12 cellular contexts compared by ENCODE assay signal in the genomic region with DNA sequence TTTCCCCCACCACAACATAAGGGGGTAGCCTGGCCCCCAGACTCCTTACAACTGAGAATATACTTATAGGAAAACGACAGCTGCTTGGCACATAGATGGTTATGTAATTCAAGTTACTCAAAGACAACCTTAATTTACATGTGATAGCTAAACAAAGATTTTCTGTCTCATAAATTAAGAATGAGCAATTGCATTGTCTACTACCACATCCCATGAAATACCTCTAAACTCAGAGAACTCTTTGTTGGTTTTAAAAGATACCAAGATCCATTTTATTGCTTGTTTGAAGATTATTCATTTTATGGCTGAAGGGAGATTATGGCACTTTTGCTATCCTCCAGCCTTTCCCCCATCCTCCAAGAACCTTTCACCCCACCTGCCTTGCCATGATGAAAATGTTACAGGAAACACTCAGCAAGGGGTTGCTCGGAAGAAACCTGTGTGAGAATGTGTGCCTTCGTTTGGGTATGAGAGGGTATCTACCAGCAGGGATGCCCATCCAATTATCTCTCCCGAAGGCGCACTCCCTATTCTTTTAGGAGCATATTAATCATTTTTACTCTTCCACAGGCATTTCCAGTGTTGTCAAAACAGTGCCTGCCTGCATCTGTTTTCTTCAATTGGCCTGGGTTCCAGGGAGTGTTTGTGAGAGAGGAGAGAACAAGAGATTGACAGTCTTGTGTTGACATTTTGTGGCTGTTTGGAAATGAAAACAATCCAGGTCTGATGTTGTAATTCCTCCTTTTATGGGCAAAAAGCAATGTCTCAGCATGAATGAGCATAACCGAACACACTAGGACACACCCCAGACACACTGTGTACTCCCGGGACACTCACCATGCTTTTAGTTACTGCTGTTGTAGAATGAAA.
A peak's percentile ranks its signal among the peaks of the same experiment; 100 is the strongest.
DNase-seq lines count a peak whose midpoint lies in the region; ATAC-seq, FAIRE-seq and TF ChIP-seq lines count a peak whose summit lies in the region.
"Had no signal": no experiment of that assay in that cellular context is flagged by ENCODE, and none has a peak within 500 bp of the region (broad histone marks: within the 10 kb centered on the region; RNA-seq: fewer than 3 reads in every experiment).

No MANE protein-coding gene starts in this region.

- TF ChIP-seq EP300 in HepG2 (IDR thresholded peaks at IDR 0.05; ENCODE audit: low read depth in 2 of 2, low read length in 2 of 2) (peak in 1 of 2 experiments; percentile 82; a peak in 2 of 4 replicates), HepG2 (CRISPR knock-in tag; IDR thresholded peaks at IDR 0.05; ENCODE audit: borderline replicate concordance) (peak; percentile 78; the same call in 1 of the 2 replicates)

- H3K79me2 ChIP-seq in HepG2 (ENCODE audit: insufficient read depth, low read length) (no peaks in the 10 kb centered on the region), osteoblast (ENCODE audit: insufficient read depth, low read length) (no peaks in the 10 kb centered on the region), GM23338 (replicated peaks; ENCODE audit: insufficient read depth) (no peaks in the 10 kb centered on the region)

- H3K4me3 Mint-ChIP-seq in GM23338 = no peak overlapping the region
- H3K4me3 Mint-ChIP-seq: activated naive CD8-positive, alpha-beta T cell treated with anti-CD3 and anti-CD28 coated beads, Interleukin-2, amount 10 ng/mL, durations not matched to agents 7 days and 5 days; immature natural killer cell had no signal

- H3K9ac ChIP-seq in HepG2 (ENCODE audit: insufficient read depth, low read depth, low read length) = peak overlapping the region; percentile 47

- H3F3A ChIP-seq in GM23338 (replicated peaks; ENCODE audit: low read depth) = no peaks in the 10 kb centered on the region

- H3K36me3 ChIP-seq in heart left ventricle = no peaks in the 10 kb centered on the region
- no peaks in the 10 kb centered on the region for H3K36me3 ChIP-seq in right atrium auricular region
- no peaks in the 10 kb centered on the region for H3K36me3 ChIP-seq in breast epithelium
- H3K36me3 ChIP-seq in HepG2 (replicated peaks in 1 of 2; ENCODE audit: control insufficient read depth in 1 of 2, insufficient read depth in 2 of 2, low read length in 2 of 2) = no peaks in the 10 kb centered on the region
- H3K36me3 ChIP-seq in osteoblast (ENCODE audit: insufficient read depth, low read length) = no peaks in the 10 kb centered on the region
- H3K36me3 ChIP-seq in GM23338 (ENCODE audit: insufficient read depth) = no peaks in the 10 kb centered on the region

- TF ChIP-seq POLR2A in heart left ventricle (IDR thresholded peaks at IDR 0.05) (no peak), breast epithelium (IDR thresholded peaks at IDR 0.05) (peak; percentile 19), HepG2 (IDR thresholded peaks at IDR 0.05; ENCODE audit: insufficient read depth in 1 of 2, low read depth in 2 of 2, low read length in 2 of 2) (no peak), GM18505 (IDR thresholded peaks at IDR 0.05; ENCODE audit: borderline replicate concordance, extremely low read depth, insufficient read depth, insufficient read length) (no peak)

- intact Hi-C loops in heart left ventricle (cut with DNase I) (no loop called here), breast epithelium (cut with DNase I; ENCODE audit: low total_unique reads) (no loop called here), HepG2 (cut with micrococcal nuclease; ENCODE audit: unreplicated experiment) (loop anchor here (2.0 kb wide), 1 partner anchor 40 kb away; no protein-coding TSS in a partner anchor)

- TF ChIP-seq CTCF in heart left ventricle (IDR thresholded peaks at IDR 0.05) (no peak), right atrium auricular region (IDR thresholded peaks at IDR 0.05) (no peak), breast epithelium (IDR thresholded peaks at IDR 0.05) (no peak), HepG2 (CRISPR knock-in tag; IDR thresholded peaks at IDR 0.05) (no peak), osteoblast (IDR thresholded peaks at IDR 0.05; ENCODE audit: extremely low read depth, low read depth, low read length) (no peak), GM23338 (conservative IDR thresholded peaks at IDR 0.05; ENCODE audit: low read depth in 2 of 2) (no peak)

- POLR2A ChIA-PET in HepG2 (lab: Yijun Ruan, JAX) = interaction anchor here (1.3 kb wide), 1 partner anchor 39 kb away, joined by 4 read pairs; no protein-coding TSS in a partner anchor

- H3K27me3 ChIP-seq in heart left ventricle = no peaks in the 10 kb centered on the region
- H3K27me3 ChIP-seq in right atrium auricular region = no peaks in the 10 kb centered on the region
- H3K27me3 ChIP-seq in breast epithelium = no peaks in the 10 kb centered on the region
- no peaks in the 10 kb centered on the region for H3K27me3 ChIP-seq in HepG2 (ENCODE audit: control insufficient read depth in 1 of 2, insufficient read depth in 2 of 2, low read length in 2 of 2)
- H3K27me3 ChIP-seq in osteoblast (ENCODE audit: insufficient read depth, low read length) = peaks cover under 1% of the 10 kb centered on the region
- H3K27me3 ChIP-seq in GM23338 (ENCODE audit: insufficient read depth) = no peaks in the 10 kb centered on the region

- H3K27ac ChIP-seq in heart left ventricle (no peak overlapping the region), right atrium auricular region (no peak overlapping the region), breast epithelium (peak overlapping the region; percentile 4 to 34), HepG2 (ENCODE audit: extremely low read length, insufficient read depth, low read length) (peak overlapping the region; percentile 65), osteoblast (ENCODE audit: low read depth, low read length) (no peak overlapping the region), GM23338 (ENCODE audit: low read depth) (no peak overlapping the region)

- WGBS in heart left ventricle, 4 donors = 81 to 85% (median 84%) methylated on average over 7 of the region's 7 CpGs
- 54% methylated on average over 7 of the region's 7 CpGs for WGBS in HepG2 (ENCODE audit: low lambda C conversion rate)

- H3K4me1 Mint-ChIP-seq in GM23338 = peaks cover 7% of the 10 kb centered on the region; the same call in 2 of the 3 replicates
- H3K4me1 Mint-ChIP-seq: immature natural killer cell had no signal

- H3K4me3 ChIP-seq in heart left ventricle = no peak overlapping the region
- no peak overlapping the region for H3K4me3 ChIP-seq in right atrium auricular region
- H3K4me3 ChIP-seq in breast epithelium = no peak overlapping the region
- no peak overlapping the region for H3K4me3 ChIP-seq in HepG2 (replicated peaks in 1 of 3; ENCODE audit: insufficient read depth in 1 of 3, low read depth in 2 of 3, low read length in 3 of 3)
- no peak overlapping the region for H3K4me3 ChIP-seq in osteoblast (ENCODE audit: insufficient read depth, low read length)
- H3K4me3 ChIP-seq in GM23338 = no peak overlapping the region

- no peaks in the 10 kb centered on the region for H3K9me3 ChIP-seq in heart left ventricle
- no peaks in the 10 kb centered on the region for H3K9me3 ChIP-seq in right atrium auricular region
- no peaks in the 10 kb centered on the region for H3K9me3 ChIP-seq in breast epithelium
- no peaks in the 10 kb centered on the region for H3K9me3 ChIP-seq in HepG2 (ENCODE audit: low read length)
- no peaks in the 10 kb centered on the region for H3K9me3 ChIP-seq in osteoblast (ENCODE audit: low read depth, low read length)

- no peak for TF ChIP-seq RAD21 in HepG2 (CRISPR knock-in tag; IDR thresholded peaks at IDR 0.05)

- H3K4me2 ChIP-seq in HepG2 (ENCODE audit: low read depth, low read length) = peak overlapping the region; percentile 44
- H3K4me2 ChIP-seq in osteoblast (ENCODE audit: insufficient read depth, low read length) = no peak overlapping the region
- no peak overlapping the region for H3K4me2 ChIP-seq in GM23338

- H3K27ac Mint-ChIP-seq in GM23338 = no peak overlapping the region
- H3K27ac Mint-ChIP-seq: activated naive CD8-positive, alpha-beta T cell treated with anti-CD3 and anti-CD28 coated beads, Interleukin-2, amount 10 ng/mL, durations not matched to agents 7 days and 5 days; immature natural killer cell had no signal

- no peaks in the 10 kb centered on the region for H3K27me3 Mint-ChIP-seq in GM23338 (ENCODE audit: insufficient read depth, low read depth, poor library complexity)
- H3K27me3 Mint-ChIP-seq: activated naive CD8-positive, alpha-beta T cell treated with anti-CD3 and anti-CD28 coated beads, Interleukin-2, amount 10 ng/mL, durations not matched to agents 7 days and 5 days had no signal

- H2AFZ ChIP-seq in HepG2 (ENCODE audit: low read length) (no peak overlapping the region), osteoblast (ENCODE audit: low read length) (no peak overlapping the region), GM23338 (no peak overlapping the region)

- H4K20me1 ChIP-seq in HepG2 (ENCODE audit: insufficient read depth, low read length) (no peaks in the 10 kb centered on the region), osteoblast (ENCODE audit: insufficient read depth, low read length) (no peaks in the 10 kb centered on the region), GM23338 (replicated peaks; ENCODE audit: insufficient read depth) (no peaks in the 10 kb centered on the region)

- no peaks in the 10 kb centered on the region for H3K9me2 ChIP-seq in GM23338 (ENCODE audit: insufficient read depth)

- BruUV-seq in HepG2 (replicated peaks; lab: Mats Ljungman, UMichigan) = no TSS peak

- ATAC-seq in heart left ventricle (peak; percentile 55 to 91 (median 76)), HepG2 (peak; percentile 99), GM23338 (no peak), GM18505 (IDR thresholded peaks at IDR 0.05; ENCODE audit: unreplicated experiment) (no peak)

- in situ Hi-C loops in HepG2 (cut with HindIII; ENCODE audit: extremely low pct_ligation_motif_present, low pct_unique_long_range_greater_than_20kb) = no loop called here

- H3K36me3 Mint-ChIP-seq in GM23338 (ENCODE audit: low read depth) = no peaks in the 10 kb centered on the region
- H3K36me3 Mint-ChIP-seq: activated naive CD8-positive, alpha-beta T cell treated with anti-CD3 and anti-CD28 coated beads, Interleukin-2, amount 10 ng/mL, durations not matched to agents 7 days and 5 days; immature natural killer cell had no signal

- CTCF ChIA-PET in HepG2 (lab: Yijun Ruan, JAX; ENCODE audit: low intra/inter-chr PET ratio, low total read pairs) = no interaction called here

- DNase-seq in heart left ventricle = no peak
- no peak for DNase-seq in right atrium auricular region (ENCODE audit: low spot score)
- DNase-seq in breast epithelium (ENCODE audit: low spot score in 2 of 2) = no peak
- peak; percentile 96 for DNase-seq in HepG2 (ENCODE audit: low spot score)
- DNase-seq in osteoblast (ENCODE audit: insufficient read length, low spot score, missing footprints) = no peak
- DNase-seq in GM23338 (ENCODE audit: low spot score) = no peak
- no peak for DNase-seq in glomerular visceral epithelial cell (ENCODE audit: extremely low spot score)
- DNase-seq: activated naive CD8-positive, alpha-beta T cell treated with anti-CD3 and anti-CD28 coated beads, Interleukin-2, amount 10 ng/mL, durations not matched to agents 7 days and 5 days; AML-193; immature natural killer cell; NCI-H1048 had no signal

- no peaks in the 10 kb centered on the region for H3K9me3 Mint-ChIP-seq in GM23338
- H3K9me3 Mint-ChIP-seq: immature natural killer cell had no signal

- peaks cover 0 to 9% (median 0%) of the 10 kb centered on the region in 12 donors for H3K4me1 ChIP-seq in heart left ventricle
- no peaks in the 10 kb centered on the region for H3K4me1 ChIP-seq in right atrium auricular region
- H3K4me1 ChIP-seq in breast epithelium = no peaks in the 10 kb centered on the region
- H3K4me1 ChIP-seq in HepG2 (ENCODE audit: insufficient read depth, low read length) = peaks cover 45% of the 10 kb centered on the region
- no peaks in the 10 kb centered on the region for H3K4me1 ChIP-seq in osteoblast (ENCODE audit: insufficient read depth, low read length)
- H3K4me1 ChIP-seq in GM23338 (ENCODE audit: insufficient read depth) = peaks cover 6% of the 10 kb centered on the region; the same call in 1 of the 2 replicates

- peak; percentile 83 for FAIRE-seq in HepG2 (lab: Jason Lieb, UNC)

Comparison
In these comparisons a context has a peak if more than half of its experiments do, and no peak if none do; other contexts are left out.
1. ATAC-seq: peak in heart left ventricle (4 of 4) and HepG2 (single experiment); none in GM23338 (single experiment) and GM18505 (single experiment).
2. H3K27ac ChIP-seq: peak in breast epithelium (2 of 2) and HepG2 (single experiment); none in heart left ventricle (0 of 12), right atrium auricular region (0 of 2), osteoblast (single experiment) and GM23338 (single experiment).